In the genomic region with DNA sequence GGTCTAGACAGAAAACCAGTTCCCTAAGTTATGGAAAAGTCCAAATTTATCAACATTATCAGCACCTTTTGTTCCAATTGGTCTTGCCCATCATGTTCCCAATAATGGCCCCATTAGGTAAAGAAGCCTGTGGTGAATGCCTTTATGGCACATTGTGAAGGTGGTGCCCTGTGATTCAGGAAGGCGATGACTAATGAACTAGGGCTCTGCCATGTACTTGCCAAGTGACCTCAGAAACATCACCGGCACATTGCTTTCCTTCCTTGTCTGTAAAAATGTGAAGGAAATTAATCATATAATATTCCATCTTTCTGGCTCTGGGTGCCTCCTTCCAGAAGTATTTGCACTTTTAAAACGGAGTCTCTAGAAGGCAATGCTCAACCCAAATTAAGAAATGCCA, we compare ENCODE assay signal across 14 cellular contexts.
DNase-seq lines count a peak whose midpoint lies in the region; ATAC-seq and TF ChIP-seq lines count a peak whose summit lies in the region.
"Had no signal": no experiment of that assay in that cellular context is flagged by ENCODE, and none has a peak within 500 bp of the region (broad histone marks: within the 10 kb centered on the region; RNA-seq: fewer than 3 reads in every experiment).

No MANE protein-coding gene starts in this region.

- H3K4me3 ChIP-seq in cardiac fibroblast (replicated peaks in 1 of 2; ENCODE audit: low read depth in 2 of 2, low read length in 2 of 2) (no peak overlapping the region), mucosa of descending colon (no peak overlapping the region), colonic mucosa (no peak overlapping the region)
- H3K4me3 ChIP-seq: lung, skin epidermis, stomach had no signal

- H3K27ac ChIP-seq in colonic mucosa: no peak overlapping the region
- H3K27ac ChIP-seq: neutrophil had no signal

- no peak for TF ChIP-seq CTCF in cardiac fibroblast (IDR thresholded peaks at IDR 0.05; ENCODE audit: low read depth, low read length)
- TF ChIP-seq CTCF in mucosa of descending colon (IDR thresholded peaks at IDR 0.05): no peak
- no peak for TF ChIP-seq CTCF in colonic mucosa (IDR thresholded peaks at IDR 0.05)

- intact Hi-C loops in mucosa of descending colon (cut with DNase I, micrococcal nuclease) (no loop called here), colonic mucosa (cut with DNase I) (no loop called here)

- no peaks in the 10 kb centered on the region for H3K27me3 ChIP-seq in colonic mucosa
- H3K27me3 ChIP-seq: stomach had no signal

- H3K4me1 ChIP-seq in mucosa of descending colon (ENCODE audit: low read depth) (no peaks in the 10 kb centered on the region), colonic mucosa (no peaks in the 10 kb centered on the region)

- no peaks in the 10 kb centered on the region for H3K36me3 ChIP-seq in mucosa of descending colon (ENCODE audit: low read depth)
- H3K36me3 ChIP-seq in colonic mucosa: no peaks in the 10 kb centered on the region
- H3K36me3 ChIP-seq: neutrophil, stomach had no signal

- DNase-seq in Daoy (ENCODE audit: low read depth): peak; percentile 81
- DNase-seq in M059J (ENCODE audit: low read depth): peak; percentile 91
- peak; percentile 5 to 8 for DNase-seq in cardiac fibroblast (ENCODE audit: low read depth in 2 of 2)
- DNase-seq in mucosa of descending colon: no peak
- DNase-seq in SIG-M5 (lab: John Stamatoyannopoulos, UW): no peak
- no peak for DNase-seq in mesenteric fat pad (ENCODE audit: low spot score)
- no peak for DNase-seq in colonic mucosa
- DNase-seq: Caco-2 had no signal

- ATAC-seq in mucosa of descending colon (peak; percentile 87), GM21526 (IDR thresholded peaks at IDR 0.05; ENCODE audit: low FRiP score, unreplicated experiment) (no peak)
- ATAC-seq: HepG2 had no signal

- no peak overlapping the region for H3K9ac ChIP-seq in colonic mucosa (ENCODE audit: low read depth in 2 of 2, low read length in 2 of 2)

- H3K9me3 ChIP-seq in mucosa of descending colon (no peaks in the 10 kb centered on the region), colonic mucosa (no peaks in the 10 kb centered on the region)
- H3K9me3 ChIP-seq: Caco-2, neutrophil, stomach had no signal

Comparison
In these comparisons a context has a peak if more than half of its experiments do, and no peak if none do; other contexts are left out.
1. DNase-seq: peak in Daoy (single experiment), M059J (single experiment) and cardiac fibroblast (2 of 2); none in mucosa of descending colon (0 of 3), SIG-M5 (single experiment), mesenteric fat pad (single experiment) and colonic mucosa (single experiment).